ENCODE assay signal across 8 cellular contexts in genomic region chr14:29548948-29549370, GRCh38.
DNase-seq lines count a peak whose midpoint lies in the region; ATAC-seq, FAIRE-seq and TF ChIP-seq lines count a peak whose summit lies in the region.

No MANE protein-coding gene starts in this region.

- H3K4me2 ChIP-seq in astrocyte (ENCODE audit: low read length): no peak overlapping the region

- H3K36me3 Mint-ChIP-seq in astrocyte (ENCODE audit: low read depth, unreplicated experiment): no peaks in the 10 kb centered on the region

- H3K9me3 Mint-ChIP-seq in astrocyte (ENCODE audit: unreplicated experiment): no peaks in the 10 kb centered on the region

- H2AFZ ChIP-seq in astrocyte (ENCODE audit: low read depth, low read length): no peak overlapping the region

- H3K9me3 ChIP-seq in astrocyte (ENCODE audit: insufficient read depth, low read depth, low read length) (no peaks in the 10 kb centered on the region), suprapubic skin (no peaks in the 10 kb centered on the region)

- ATAC-seq in GM19023 (IDR thresholded peaks at IDR 0.05; ENCODE audit: unreplicated experiment): peak; percentile 77
- ATAC-seq in HG03342 (IDR thresholded peaks at IDR 0.05; ENCODE audit: unreplicated experiment): peak; percentile 92

- H3K27ac ChIP-seq in astrocyte (ENCODE audit: low read depth, low read length) (no peak overlapping the region), suprapubic skin (no peak overlapping the region)

- 36% methylated on average over 2 of the region's 2 CpGs for WGBS in suprapubic skin

- TF ChIP-seq CTCF in AG10803 (conservative IDR thresholded peaks at IDR 0.05; ENCODE audit: low read length): peak; percentile 72
- TF ChIP-seq CTCF in astrocyte (IDR thresholded peaks at IDR 0.05; ENCODE audit: insufficient read depth, low read depth, low read length): peak; percentile 52
- peak; percentile 39 to 43 for TF ChIP-seq CTCF in suprapubic skin (IDR thresholded peaks at IDR 0.05)

- no peak for FAIRE-seq in astrocyte (lab: Jason Lieb, UNC)

- no peaks in the 10 kb centered on the region for H3K79me2 ChIP-seq in astrocyte (ENCODE audit: insufficient read depth, low read length)

- no peak overlapping the region for H3K4me3 Mint-ChIP-seq in astrocyte (ENCODE audit: unreplicated experiment)

- H3K9ac ChIP-seq in astrocyte (ENCODE audit: low read length): no peak overlapping the region

- DNase-seq in AG10803 (ENCODE audit: low read depth): peak; percentile 75
- peak; percentile 77 for DNase-seq in NCI-H2227 (lab: John Stamatoyannopoulos, UW; ENCODE audit: unreplicated experiment)
- peak; percentile 50 for DNase-seq in astrocyte (ENCODE audit: low read depth)
- peak; percentile 56 for DNase-seq in iPS DF 4.7 (ENCODE audit: extremely low read depth, low spot score)
- no peak for DNase-seq in suprapubic skin (ENCODE audit: low spot score in 2 of 2)
- no peak for DNase-seq in effector CD8-positive, alpha-beta T cell (lab: John Stamatoyannopoulos, UW)

- H3K4me3 ChIP-seq in AG10803 (ENCODE audit: low read length) (no peak overlapping the region), astrocyte (ENCODE audit: insufficient read depth, low read depth, low read length) (no peak overlapping the region), suprapubic skin (no peak overlapping the region)

- no peaks in the 10 kb centered on the region for H3K27me3 Mint-ChIP-seq in astrocyte (ENCODE audit: low read depth, unreplicated experiment)

- no peak for TF ChIP-seq EP300 in suprapubic skin (IDR thresholded peaks at IDR 0.05)

- H3K4me1 ChIP-seq in astrocyte (ENCODE audit: insufficient read depth, low read length): no peaks in the 10 kb centered on the region
- H3K4me1 ChIP-seq in suprapubic skin: no peaks in the 10 kb centered on the region

- no peak for TF ChIP-seq POLR2A in suprapubic skin (IDR thresholded peaks at IDR 0.05)

- H4K20me1 ChIP-seq in astrocyte (ENCODE audit: insufficient read depth, low read length): no peaks in the 10 kb centered on the region

- H3K27me3 ChIP-seq in astrocyte (ENCODE audit: insufficient read depth, low read length) (no peaks in the 10 kb centered on the region), suprapubic skin (no peaks in the 10 kb centered on the region)

- H3K4me1 Mint-ChIP-seq in astrocyte (ENCODE audit: low read depth, unreplicated experiment): no peaks in the 10 kb centered on the region

- H3K27ac Mint-ChIP-seq in astrocyte (ENCODE audit: unreplicated experiment): no peak overlapping the region

- H3K36me3 ChIP-seq in astrocyte (ENCODE audit: insufficient read depth, low read length) (no peaks in the 10 kb centered on the region), suprapubic skin (no peaks in the 10 kb centered on the region)

Comparison
In these comparisons a context has a peak if more than half of its experiments do, and no peak if none do; other contexts are left out.
1. DNase-seq: peak in AG10803 (single experiment), NCI-H2227 (single experiment), astrocyte (single experiment) and iPS DF 4.7 (single experiment); none in suprapubic skin (0 of 2) and effector CD8-positive, alpha-beta T cell (single experiment).
2. Peak in every context shown above with its lines, with median percentiles within 50 percentile points of each other: CTCF ChIP-seq.